ENCODE assay signal across 8 cellular contexts in genomic region chr2:63053889-63054725, GRCh38. TPM values are rescaled to one million over a fixed set of nuclear protein-coding genes. Genes with fewer than 3 reads are reported as not detected.
DNase-seq lines count a peak whose midpoint lies in the region; ATAC-seq lines count a peak whose summit lies in the region.

No MANE protein-coding gene starts in this region.

- H3K27me3 Mint-ChIP-seq in activated T-cell treated with anti-CD3 and anti-CD28 coated beads, Interleukin-2, amount 50 U/mL, for 72 hours (ENCODE audit: low read depth) = peaks cover 86% of the 10 kb centered on the region
- H3K27me3 Mint-ChIP-seq in stimulated activated naive CD8-positive, alpha-beta T cell treated with anti-CD3 and anti-CD28 coated beads, Interleukin-15, Interleukin-2, amounts not matched to agents 100 ng/mL and 50 ng/mL, for 24 hours = peaks cover 84% of the 10 kb centered on the region

- no peak overlapping the region for H3K27ac Mint-ChIP-seq in activated T-cell treated with anti-CD3 and anti-CD28 coated beads, Interleukin-2, amount 50 U/mL, for 72 hours
- H3K27ac Mint-ChIP-seq in stimulated activated naive CD8-positive, alpha-beta T cell treated with anti-CD3 and anti-CD28 coated beads, Interleukin-15, Interleukin-2, amounts not matched to agents 100 ng/mL and 50 ng/mL, for 24 hours = no peak overlapping the region

- peak; percentile 10 to 24 for ATAC-seq in activated T-cell treated with anti-CD3 and anti-CD28 coated beads, Interleukin-2, amount 50 U/mL, for 72 hours (replicated peaks in 1 of 2)
- no peak for ATAC-seq in HG03565 (IDR thresholded peaks at IDR 0.05; ENCODE audit: unreplicated experiment)
- no peak for ATAC-seq in HG02973 (IDR thresholded peaks at IDR 0.05; ENCODE audit: unreplicated experiment)

- H3K9me3 Mint-ChIP-seq in activated T-cell treated with anti-CD3 and anti-CD28 coated beads, Interleukin-2, amount 50 U/mL, for 72 hours = no peaks in the 10 kb centered on the region
- no peaks in the 10 kb centered on the region for H3K9me3 Mint-ChIP-seq in stimulated activated naive CD8-positive, alpha-beta T cell treated with anti-CD3 and anti-CD28 coated beads, Interleukin-15, Interleukin-2, amounts not matched to agents 100 ng/mL and 50 ng/mL, for 24 hours

- H3K36me3 Mint-ChIP-seq in activated T-cell treated with anti-CD3 and anti-CD28 coated beads, Interleukin-2, amount 50 U/mL, for 72 hours (ENCODE audit: insufficient read depth in 2 of 2) = peaks cover 2 to 3% of the 10 kb centered on the region in 2 donors
- H3K36me3 Mint-ChIP-seq in stimulated activated naive CD8-positive, alpha-beta T cell treated with anti-CD3 and anti-CD28 coated beads, Interleukin-15, Interleukin-2, amounts not matched to agents 100 ng/mL and 50 ng/mL, for 24 hours (ENCODE audit: low read depth) = no peaks in the 10 kb centered on the region

- H3K4me1 Mint-ChIP-seq in activated T-cell treated with anti-CD3 and anti-CD28 coated beads, Interleukin-2, amount 50 U/mL, for 72 hours (ENCODE audit: low read depth) = peaks cover 81% of the 10 kb centered on the region
- peaks cover 69% of the 10 kb centered on the region for H3K4me1 Mint-ChIP-seq in stimulated activated naive CD8-positive, alpha-beta T cell treated with anti-CD3 and anti-CD28 coated beads, Interleukin-15, Interleukin-2, amounts not matched to agents 100 ng/mL and 50 ng/mL, for 24 hours (ENCODE audit: low read depth)

- DNase-seq in activated CD4-positive, alpha-beta T cell treated with anti-CD3 and anti-CD28 coated beads for 48 hours = peak; percentile 56
- DNase-seq in activated CD4-positive, alpha-beta T cell treated with anti-CD3 and anti-CD28 coated beads for 1 hour = no peak
- DNase-seq in activated T-cell treated with anti-CD3 and anti-CD28 coated beads, Interleukin-2, amount 50 U/mL, for 72 hours = peak; percentile 65
- peak; percentile 73 for DNase-seq in iPS-NIHi7 (ENCODE audit: extremely low spot score)
- no peak for DNase-seq in SKM-1 treated with dmso at 0.1 percent for 144 hours (lab: John Stamatoyannopoulos, UW; ENCODE audit: unreplicated experiment)

- peak overlapping the region; percentile 63 to 85 for H3K4me3 Mint-ChIP-seq in activated T-cell treated with anti-CD3 and anti-CD28 coated beads, Interleukin-2, amount 50 U/mL, for 72 hours
- peak overlapping the region; percentile 68 for H3K4me3 Mint-ChIP-seq in stimulated activated naive CD8-positive, alpha-beta T cell treated with anti-CD3 and anti-CD28 coated beads, Interleukin-15, Interleukin-2, amounts not matched to agents 100 ng/mL and 50 ng/mL, for 24 hours

RNA-seq across cellular contexts. Expression of gene OTX1, which starts 3.5 kb away (rescaled TPM):
- total RNA-seq in activated T-cell treated with anti-CD3 and anti-CD28 coated beads, Interleukin-2, amount 50 U/mL, for 72 hours = under 1 TPM in 1 of 2 donors, not detected in 1; 0.07 TPM

Comparison
In these comparisons a context has a peak if more than half of its experiments do, and no peak if none do; other contexts are left out.
1. DNase-seq: peak in activated CD4-positive, alpha-beta T cell treated with anti-CD3 and anti-CD28 coated beads for 48 hours (single experiment), activated T-cell treated with anti-CD3 and anti-CD28 coated beads, Interleukin-2, amount 50 U/mL, for 72 hours (2 of 2) and iPS-NIHi7 (single experiment); none in activated CD4-positive, alpha-beta T cell treated with anti-CD3 and anti-CD28 coated beads for 1 hour (single experiment) and SKM-1 treated with dmso at 0.1 percent for 144 hours (single experiment).
2. ATAC-seq: peak in activated T-cell treated with anti-CD3 and anti-CD28 coated beads, Interleukin-2, amount 50 U/mL, for 72 hours (2 of 2); none in HG03565 (single experiment) and HG02973 (single experiment).